ENCODE assay signal across 8 cellular contexts in genomic region chr7:151167197-151167911, GRCh38. TPM values are rescaled to one million over a fixed set of nuclear protein-coding genes. Genes with fewer than 3 reads are reported as not detected.
DNase-seq lines count a peak whose midpoint lies in the region; ATAC-seq, FAIRE-seq and TF ChIP-seq lines count a peak whose summit lies in the region.

Gene GBX1, minus strand, starts transcription at chr7:151167694. Its CDS starts 146 bp downstream, at chr7:151167548.

- peak within 1 kb of the TSS; percentile 73 for H3K4me3 ChIP-seq in HUES6 (ENCODE audit: low read depth, low read length)
- peak within 1 kb of the TSS; percentile 41 for H3K4me3 ChIP-seq in adipocyte (ENCODE audit: low read length)

- H3K4me1 Mint-ChIP-seq in immature natural killer cell = peaks cover 4 to 10% of the 10 kb centered on the region in 2 donors
- H3K4me1 Mint-ChIP-seq in stimulated activated naive CD8-positive, alpha-beta T cell treated with anti-CD3 and anti-CD28 coated beads, Interleukin-15, Interleukin-2, amounts not matched to agents 100 ng/mL and 50 ng/mL, for 24 hours (ENCODE audit: low read depth) = peaks cover 7% of the 10 kb centered on the region

- no peak for TF ChIP-seq POLR2A in GM12891 (IDR thresholded peaks at IDR 0.05; ENCODE audit: low read depth, low read length)

- no peaks in the 10 kb centered on the region for H3K9me3 Mint-ChIP-seq in immature natural killer cell
- no peaks in the 10 kb centered on the region for H3K9me3 Mint-ChIP-seq in stimulated activated naive CD8-positive, alpha-beta T cell treated with anti-CD3 and anti-CD28 coated beads, Interleukin-15, Interleukin-2, amounts not matched to agents 100 ng/mL and 50 ng/mL, for 24 hours

- in situ Hi-C loops in ACHN (cut with HindIII; ENCODE audit: low pct_ligation_motif_present, low pct_unique_long_range_greater_than_20kb, low sequenced_read_pairs) = no loop called here

- H3K4me3 Mint-ChIP-seq in immature natural killer cell = peak within 1 kb of the TSS; percentile 44 to 86 (median 74)
- peak within 1 kb of the TSS; percentile 64 for H3K4me3 Mint-ChIP-seq in stimulated activated naive CD8-positive, alpha-beta T cell treated with anti-CD3 and anti-CD28 coated beads, Interleukin-15, Interleukin-2, amounts not matched to agents 100 ng/mL and 50 ng/mL, for 24 hours

- peaks cover 0 to 1% (median 0%) of the 10 kb centered on the region in 3 donors for H3K36me3 Mint-ChIP-seq in immature natural killer cell
- no peaks in the 10 kb centered on the region for H3K36me3 Mint-ChIP-seq in stimulated activated naive CD8-positive, alpha-beta T cell treated with anti-CD3 and anti-CD28 coated beads, Interleukin-15, Interleukin-2, amounts not matched to agents 100 ng/mL and 50 ng/mL, for 24 hours (ENCODE audit: low read depth)

- ATAC-seq in HG03460 (IDR thresholded peaks at IDR 0.05; ENCODE audit: unreplicated experiment) (no peak), GM18868 (IDR thresholded peaks at IDR 0.05; ENCODE audit: unreplicated experiment) (no peak)

- H3K27ac ChIP-seq in HUES6 (ENCODE audit: low read depth, low read length) = no peak within 1 kb of the TSS

- H3K27me3 Mint-ChIP-seq in immature natural killer cell (ENCODE audit: low read depth in 3 of 3) = peaks cover 10 to 28% (median 23%) of the 10 kb centered on the region in 3 donors
- peaks cover 38% of the 10 kb centered on the region for H3K27me3 Mint-ChIP-seq in stimulated activated naive CD8-positive, alpha-beta T cell treated with anti-CD3 and anti-CD28 coated beads, Interleukin-15, Interleukin-2, amounts not matched to agents 100 ng/mL and 50 ng/mL, for 24 hours

- H3K27me3 ChIP-seq in HUES6 (ENCODE audit: control insufficient read depth, insufficient read depth, low read length) = peaks cover 99% of the 10 kb centered on the region
- H3K27me3 ChIP-seq in adipocyte (replicated peaks; ENCODE audit: control insufficient read depth, insufficient read depth, low read length) = peaks cover 55% of the 10 kb centered on the region

- H3K4me1 ChIP-seq in HUES6 (ENCODE audit: control insufficient read depth, insufficient read depth, low read length) (peaks cover 8% of the 10 kb centered on the region; the same call in 1 of the 2 replicates), adipocyte (ENCODE audit: control insufficient read depth, insufficient read depth, low read length) (no peaks in the 10 kb centered on the region)

- DNase-seq in ACHN (peak; percentile 42), adipocyte (ENCODE audit: low read depth) (peak; percentile 30), immature natural killer cell (peak in 2 of 3 donors; percentile 12 to 15), GM12891 (ENCODE audit: insufficient read length, low spot score) (no peak)

- H3K36me3 ChIP-seq in HUES6 (ENCODE audit: control insufficient read depth, insufficient read depth, low read length) (no peaks in the 10 kb centered on the region), adipocyte (ENCODE audit: control insufficient read depth, insufficient read depth, low read length, severe bottlenecking) (no peaks in the 10 kb centered on the region)

- no peak within 1 kb of the TSS for H3K9ac ChIP-seq in HUES6 (ENCODE audit: low read length)
- no peak within 1 kb of the TSS for H3K9ac ChIP-seq in adipocyte (ENCODE audit: low read length)

- H3K27ac Mint-ChIP-seq in immature natural killer cell = no peak within 1 kb of the TSS
- no peak within 1 kb of the TSS for H3K27ac Mint-ChIP-seq in stimulated activated naive CD8-positive, alpha-beta T cell treated with anti-CD3 and anti-CD28 coated beads, Interleukin-15, Interleukin-2, amounts not matched to agents 100 ng/mL and 50 ng/mL, for 24 hours

- no peaks in the 10 kb centered on the region for H3K9me3 ChIP-seq in HUES6 (ENCODE audit: control insufficient read depth, insufficient read depth, low read depth, low read length)
- no peaks in the 10 kb centered on the region for H3K9me3 ChIP-seq in adipocyte (ENCODE audit: control insufficient read depth, low read length)

- FAIRE-seq in GM12891 (lab: Jason Lieb, UNC) = no peak

TF ChIP-seq in GM12891, 5 proteins besides CTCF, POLR2A, EP300 and RAD21:
- TF ChIP-seq PAX5 (IDR thresholded peaks at IDR 0.05; ENCODE audit: insufficient read depth, low read length, severe bottlenecking) = no peak
- TF ChIP-seq SPI1 (IDR thresholded peaks at IDR 0.05; ENCODE audit: low read depth, low read length) = no peak
- no peak for TF ChIP-seq POU2F2 (IDR thresholded peaks at IDR 0.05; ENCODE audit: low read depth, low read length)

RNA-seq across cellular contexts. Expression of gene GBX1, which starts in this region (rescaled TPM):
- polyA plus RNA-seq in immature natural killer cell = not detected
- not detected for polyA plus RNA-seq in GM12891 (2012; ENCODE audit: low read depth, missing spikeins)

Comparison
In these comparisons a context has a peak if more than half of its experiments do, and no peak if none do; other contexts are left out.
1. Peak in DNase-seq in immature natural killer cell; RNA of the gene not detected or under 1 TPM.